11 cellular contexts compared by ENCODE assay signal in genomic region chr3:14810070-14810732, GRCh38. TPM values are rescaled to one million over a fixed set of nuclear protein-coding genes. Genes with fewer than 3 reads are reported as not detected.
DNase-seq lines count a peak whose midpoint lies in the region; ATAC-seq and TF ChIP-seq lines count a peak whose summit lies in the region.
"Had no signal": no experiment of that assay in that cellular context is flagged by ENCODE, and none has a peak within 500 bp of the region (broad histone marks: within the 10 kb centered on the region; RNA-seq: fewer than 3 reads in every experiment).

No MANE protein-coding gene starts in this region.

- DNase-seq in H7 (peak; percentile 93), dorsolateral prefrontal cortex (peak in 1 of 10 donors; percentile 21), left colon (no peak), skeletal muscle cell (ENCODE audit: low read depth) (no peak), ecto neural progenitor cell (ENCODE audit: low spot score) (no peak)
- no peak for DNase-seq in activated CD8-positive, alpha-beta T cell treated with anti-CD3 and anti-CD28 coated beads for 36 hours
- DNase-seq: activated gamma-delta T cell treated with Interleukin-2 at 50 U/mL for 16 hours had no signal

- peak overlapping the region in 8 of 59 donors; percentile 11 to 56 (median 29) for H3K27ac ChIP-seq in dorsolateral prefrontal cortex

- TF ChIP-seq CTCF in dorsolateral prefrontal cortex (IDR thresholded peaks at IDR 0.05 in 54 of 56, conservative IDR thresholded peaks at IDR 0.05 in 2 of 56; ENCODE audit: low read depth in 1 of 56, partially characterized antibody in 56 of 56): no peak
- TF ChIP-seq CTCF in activated CD8-positive, alpha-beta T cell treated with anti-CD3 and anti-CD28 coated beads for 36 hours (IDR thresholded peaks at IDR 0.05): no peak

- CTCF ChIA-PET in activated CD8-positive, alpha-beta T cell treated with anti-CD3 and anti-CD28 coated beads for 36 hours (lab: Charles Lee): no interaction called here

- no peaks in the 10 kb centered on the region for H3K36me3 Mint-ChIP-seq in activated CD8-positive, alpha-beta T cell treated with anti-CD3 and anti-CD28 coated beads for 36 hours (ENCODE audit: low read depth)

- no peak overlapping the region for H3K27ac Mint-ChIP-seq in activated CD8-positive, alpha-beta T cell treated with anti-CD3 and anti-CD28 coated beads for 36 hours
- H3K27ac Mint-ChIP-seq: stimulated activated naive CD8-positive, alpha-beta T cell treated with anti-CD3 and anti-CD28 coated beads, Interleukin-15, Interleukin-2, amounts not matched to agents 100 ng/mL and 50 ng/mL, for 24 hours; T-helper 2 cell treated with Interferon-gamma antibody and Interleukin-4, amounts not matched to agents 5 μg/mL and 100 μg/mL, for 36 hours had no signal

- POLR2A ChIA-PET in activated CD8-positive, alpha-beta T cell treated with anti-CD3 and anti-CD28 coated beads for 36 hours (lab: Charles Lee): no interaction called here

- peak overlapping the region; percentile 78 for H3K4me3 ChIP-seq in H7 (ENCODE audit: insufficient read depth, low read depth, low read length)
- H3K4me3 ChIP-seq in dorsolateral prefrontal cortex: peak overlapping the region in 54 of 59 donors; percentile 2 to 66 (median 47)
- peak overlapping the region; percentile 15 for H3K4me3 ChIP-seq in skeletal muscle cell (ENCODE audit: low read depth, low read length)

- peak; percentile 45 for ATAC-seq in left colon
- ATAC-seq in GM18867 (IDR thresholded peaks at IDR 0.05; ENCODE audit: unreplicated experiment): no peak
- no peak for ATAC-seq in HG03432 (IDR thresholded peaks at IDR 0.05; ENCODE audit: unreplicated experiment)
- ATAC-seq in activated CD8-positive, alpha-beta T cell treated with anti-CD3 and anti-CD28 coated beads for 36 hours: no peak

- H3K27me3 ChIP-seq in H7 (ENCODE audit: control insufficient read depth, insufficient read depth, low read length) (peaks cover 26% of the 10 kb centered on the region), dorsolateral prefrontal cortex (peaks cover 0 to 44% (median 18%) of the 10 kb centered on the region in 45 donors)

- intact Hi-C loops in dorsolateral prefrontal cortex (cut with DNase I): no loop called here
- intact Hi-C loops in left colon (cut with DNase I, micrococcal nuclease): no loop called here
- intact Hi-C loops in activated CD8-positive, alpha-beta T cell treated with anti-CD3 and anti-CD28 coated beads for 36 hours (cut with micrococcal nuclease): no loop called here

- H3K27me3 Mint-ChIP-seq in activated CD8-positive, alpha-beta T cell treated with anti-CD3 and anti-CD28 coated beads for 36 hours: peaks cover 51% of the 10 kb centered on the region

- H3K36me3 ChIP-seq in H7 (replicated peaks; ENCODE audit: control insufficient read depth, insufficient read depth, low read length): no peaks in the 10 kb centered on the region

- H3K9me3 Mint-ChIP-seq in activated CD8-positive, alpha-beta T cell treated with anti-CD3 and anti-CD28 coated beads for 36 hours: no peaks in the 10 kb centered on the region
- H3K9me3 Mint-ChIP-seq: stimulated activated naive CD8-positive, alpha-beta T cell treated with anti-CD3 and anti-CD28 coated beads, Interleukin-15, Interleukin-2, amounts not matched to agents 100 ng/mL and 50 ng/mL, for 24 hours; T-helper 2 cell treated with Interferon-gamma antibody and Interleukin-4, amounts not matched to agents 5 μg/mL and 100 μg/mL, for 36 hours had no signal

- no peak overlapping the region for H3K4me3 Mint-ChIP-seq in activated CD8-positive, alpha-beta T cell treated with anti-CD3 and anti-CD28 coated beads for 36 hours
- H3K4me3 Mint-ChIP-seq: stimulated activated naive CD8-positive, alpha-beta T cell treated with anti-CD3 and anti-CD28 coated beads, Interleukin-15, Interleukin-2, amounts not matched to agents 100 ng/mL and 50 ng/mL, for 24 hours; T-helper 2 cell treated with Interferon-gamma antibody and Interleukin-4, amounts not matched to agents 5 μg/mL and 100 μg/mL, for 36 hours had no signal

- peaks cover 5% of the 10 kb centered on the region for H3K4me1 Mint-ChIP-seq in activated CD8-positive, alpha-beta T cell treated with anti-CD3 and anti-CD28 coated beads for 36 hours (ENCODE audit: low read depth)

RNA-seq across cellular contexts. Expression of gene FGD5, which starts 8.6 kb away (rescaled TPM):
- 19.8 and 25.8 TPM in 2 replicates for total RNA-seq in H7 (2014; rRNA removed; shearing (Covaris generic))
- 10 to 100 TPM in 29 of 120 experiments, 1 to 10 TPM in 91; 3.7 to 22.0 (median 7.6) TPM for total RNA-seq in dorsolateral prefrontal cortex
- 1 to 10 TPM; 5.8 to 9.8 TPM for total RNA-seq in left colon
- total RNA-seq in activated CD8-positive, alpha-beta T cell treated with anti-CD3 and anti-CD28 coated beads for 36 hours: not detected

Comparison
In these comparisons a context has a peak if more than half of its experiments do, and no peak if none do; other contexts are left out.
1. H3K4me3 ChIP-seq: peak in every context shown above with its lines; median percentile 78 in H7; 47 in dorsolateral prefrontal cortex; 15 in skeletal muscle cell.
2. RNA of gene FGD5, which starts 8.6 kb away (total RNA-seq): 19.8 to 25.8 TPM in H7, 5.8 to 9.8 TPM in left colon and 3.7 to 22.0 TPM in dorsolateral prefrontal cortex; not detected in activated CD8-positive, alpha-beta T cell treated with anti-CD3 and anti-CD28 coated beads for 36 hours; every median in the first group is over 4 times any median in the second.